In the genomic region with DNA sequence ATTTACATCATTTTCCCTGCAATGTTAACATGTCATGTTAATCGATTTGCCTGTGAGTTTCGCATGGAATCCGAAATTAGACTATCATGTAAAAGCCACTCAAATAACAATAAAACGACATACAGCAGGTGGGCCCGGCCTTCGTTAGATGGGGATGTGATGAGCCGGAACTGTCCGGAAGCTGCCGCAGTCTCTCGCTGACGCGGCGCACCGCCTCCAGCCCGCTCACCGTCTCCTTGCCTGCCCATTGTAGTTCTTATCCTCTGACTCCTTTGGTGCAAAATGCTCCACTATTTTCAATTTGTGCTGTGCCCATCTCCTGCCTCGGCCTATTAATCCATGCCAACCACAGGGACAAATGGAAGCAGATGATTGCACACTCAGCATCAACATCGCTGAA, we compare ENCODE assay signal across 5 cellular contexts.
"Had no signal": no experiment of that assay in that cellular context is flagged by ENCODE, and none has a peak within 500 bp of the region (broad histone marks: within the 10 kb centered on the region; RNA-seq: fewer than 3 reads in every experiment).

No MANE protein-coding gene starts in this region.

- H3K4me3 ChIP-seq: GM23338 had no signal

- H3K4me2 ChIP-seq: GM23338 had no signal

- ATAC-seq: GM23338, HepG2 had no signal

- DNase-seq: H9, HCEC 1CT had no signal

- H2AFZ ChIP-seq: GM23338 had no signal

- H3K27ac ChIP-seq: HL-60 had no signal
